9 cellular contexts compared by ENCODE assay signal in genomic region chr13:110412132-110412912, GRCh38.
A peak's percentile ranks its signal among the peaks of the same experiment; 100 is the strongest.
DNase-seq lines count a peak whose midpoint lies in the region; ATAC-seq, FAIRE-seq and TF ChIP-seq lines count a peak whose summit lies in the region.
"Had no signal": no experiment of that assay in that cellular context is flagged by ENCODE, and none has a peak within 500 bp of the region (broad histone marks: within the 10 kb centered on the region; RNA-seq: fewer than 3 reads in every experiment).

No MANE protein-coding gene starts in this region.

- DNase-seq in BJ (ENCODE audit: low read depth) (peak; percentile 97), NCI-H226 (peak; percentile 98)
- peak; percentile 73 for DNase-seq in activated CD8-positive, alpha-beta T cell treated with anti-CD3 and anti-CD28 coated beads, Interleukin-2, amount 10 ng/mL, durations not matched to agents 7 days and 5 days
- DNase-seq in stimulated activated CD8-positive, alpha-beta memory T cell treated with anti-CD3 and anti-CD28 coated beads, Interleukin-15, amount 100 ng/mL, for 24 hours (ENCODE audit: low read depth): peak; percentile 20

- POLR2A ChIA-PET in BJ (lab: Charles Lee): interaction anchor here (0.6 to 1.0 kb wide), 2 partner anchors 106 to 300 kb away, joined by 6 read pairs; no protein-coding TSS in a partner anchor
- POLR2A ChIA-PET in activated CD8-positive, alpha-beta T cell treated with anti-CD3 and anti-CD28 coated beads, Interleukin-2, amount 10 ng/mL, durations not matched to agents 7 days and 5 days (lab: Charles Lee): no interaction called here

- H3K4me3 Mint-ChIP-seq in activated CD8-positive, alpha-beta T cell treated with anti-CD3 and anti-CD28 coated beads, Interleukin-2, amount 10 ng/mL, durations not matched to agents 7 days and 5 days: no peak overlapping the region
- H3K4me3 Mint-ChIP-seq: activated naive CD8-positive, alpha-beta T cell had no signal

- FAIRE-seq in endometrium (lab: Jason Lieb, UNC): peak; percentile 98

- ATAC-seq in GM18873 (IDR thresholded peaks at IDR 0.05; ENCODE audit: low FRiP score, unreplicated experiment): peak; percentile 84
- ATAC-seq in HG03108 (IDR thresholded peaks at IDR 0.05; ENCODE audit: unreplicated experiment): peak; percentile 78
- peak; percentile 83 for ATAC-seq in activated CD8-positive, alpha-beta T cell treated with anti-CD3 and anti-CD28 coated beads, Interleukin-2, amount 10 ng/mL, durations not matched to agents 7 days and 5 days

- no peak overlapping the region for H3K27ac Mint-ChIP-seq in activated CD8-positive, alpha-beta T cell treated with anti-CD3 and anti-CD28 coated beads, Interleukin-2, amount 10 ng/mL, durations not matched to agents 7 days and 5 days
- H3K27ac Mint-ChIP-seq: activated naive CD8-positive, alpha-beta T cell had no signal

- peaks cover 61% of the 10 kb centered on the region for H3K4me1 ChIP-seq in mesodermal cell (ENCODE audit: control insufficient read depth, insufficient read depth, low read length, poor library complexity, severe bottlenecking)

- H3K27ac ChIP-seq in mesodermal cell (ENCODE audit: low read depth, low read length, severe bottlenecking): peak overlapping the region; percentile 89

- no peaks in the 10 kb centered on the region for H3K9me3 Mint-ChIP-seq in activated CD8-positive, alpha-beta T cell treated with anti-CD3 and anti-CD28 coated beads, Interleukin-2, amount 10 ng/mL, durations not matched to agents 7 days and 5 days (ENCODE audit: insufficient read depth)

- H3K36me3 ChIP-seq in BJ (ENCODE audit: control insufficient read depth, insufficient read depth, low read length) (peaks cover 2% of the 10 kb centered on the region; the same call in 1 of the 2 replicates), mesodermal cell (ENCODE audit: control insufficient read depth, insufficient read depth, low read length) (peaks cover 60% of the 10 kb centered on the region)

- TF ChIP-seq CTCF in BJ (IDR thresholded peaks at IDR 0.05; ENCODE audit: insufficient read depth, low read depth, low read length): peak; percentile 92

- H3K4me1 Mint-ChIP-seq in activated CD8-positive, alpha-beta T cell treated with anti-CD3 and anti-CD28 coated beads, Interleukin-2, amount 10 ng/mL, durations not matched to agents 7 days and 5 days (ENCODE audit: low read depth): peaks cover 4% of the 10 kb centered on the region

- H3K36me3 Mint-ChIP-seq in activated CD8-positive, alpha-beta T cell treated with anti-CD3 and anti-CD28 coated beads, Interleukin-2, amount 10 ng/mL, durations not matched to agents 7 days and 5 days (ENCODE audit: low read depth): no peaks in the 10 kb centered on the region
- H3K36me3 Mint-ChIP-seq: activated naive CD8-positive, alpha-beta T cell had no signal

- H3K4me3 ChIP-seq in BJ (ENCODE audit: low read depth, low read length) (no peak overlapping the region), mesodermal cell (ENCODE audit: extremely low read depth, insufficient read depth, low read length, poor library complexity, severe bottlenecking) (no peak overlapping the region)

- WGBS in mesodermal cell (ENCODE audit: insufficient coverage in 2 of 2), 2 experiments: 31 to 33% methylated on average over 15 of the region's 16 CpGs

- CTCF ChIA-PET in BJ (lab: Yijun Ruan, JAX): interaction anchor here (0.6 to 3.6 kb wide), 25 partner anchors 8 to 195 kb away, joined by 3 to 27 read pairs (median 4); partner anchors contain the start of genes COL4A1 and COL4A2
- CTCF ChIA-PET in activated CD8-positive, alpha-beta T cell treated with anti-CD3 and anti-CD28 coated beads, Interleukin-2, amount 10 ng/mL, durations not matched to agents 7 days and 5 days (lab: Charles Lee): interaction anchor here (0.9 to 2.9 kb wide), 4 partner anchors 8 to 190 kb away, joined by 3 to 32 read pairs (median 4); no protein-coding TSS in a partner anchor

- H3K27me3 Mint-ChIP-seq in activated CD8-positive, alpha-beta T cell treated with anti-CD3 and anti-CD28 coated beads, Interleukin-2, amount 10 ng/mL, durations not matched to agents 7 days and 5 days (ENCODE audit: low read depth): peaks cover 58% of the 10 kb centered on the region

- H3K9me3 ChIP-seq in mesodermal cell (ENCODE audit: control insufficient read depth, low read length): no peaks in the 10 kb centered on the region

- no peaks in the 10 kb centered on the region for H3K27me3 ChIP-seq in BJ (ENCODE audit: control insufficient read depth, insufficient read depth, low read length)

Comparison
In these comparisons a context has a peak if more than half of its experiments do, and no peak if none do; other contexts are left out.
1. DNase-seq: peak in every context shown above with its lines; median percentile 98 in NCI-H226; 97 in BJ; 73 in activated CD8-positive, alpha-beta T cell treated with anti-CD3 and anti-CD28 coated beads, Interleukin-2, amount 10 ng/mL, durations not matched to agents 7 days and 5 days; 20 in stimulated activated CD8-positive, alpha-beta memory T cell treated with anti-CD3 and anti-CD28 coated beads, Interleukin-15, amount 100 ng/mL, for 24 hours.